In the genomic region with DNA sequence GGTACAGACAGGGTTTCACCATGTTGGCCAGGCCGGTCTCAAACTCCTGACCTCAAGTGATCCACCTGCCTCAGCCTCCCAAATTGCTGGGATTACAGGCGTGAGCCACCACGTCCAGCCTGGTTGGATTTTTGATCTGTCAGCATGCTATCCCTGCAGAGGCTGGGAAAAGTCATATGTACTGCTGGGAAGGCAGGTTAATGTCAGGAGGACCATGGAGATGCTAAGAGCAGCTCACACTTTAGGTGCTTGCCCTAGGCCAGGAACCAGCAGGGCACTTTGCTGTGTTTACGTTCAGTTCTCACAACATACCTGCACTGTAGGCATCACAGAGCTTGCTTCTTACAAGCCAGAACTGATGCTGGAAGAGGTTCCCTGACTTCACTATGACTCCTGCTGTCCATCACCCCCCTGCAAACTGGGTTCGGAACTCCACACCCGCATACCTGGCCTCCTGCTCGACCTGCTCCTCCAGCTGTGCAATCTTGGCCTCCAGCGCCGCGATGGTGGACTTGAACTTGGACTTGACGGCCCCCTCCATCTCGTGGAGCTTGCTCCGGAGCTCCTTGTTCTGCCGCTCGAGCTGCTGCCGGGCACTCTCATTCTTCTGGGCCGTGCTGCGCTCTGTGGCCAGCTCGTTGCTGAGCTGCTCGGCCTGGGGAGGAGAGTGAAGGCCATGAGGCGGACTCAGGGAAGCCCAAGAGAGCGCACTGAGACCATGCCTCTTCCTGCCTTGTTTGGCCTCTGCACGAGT, we compare ENCODE assay signal across 18 cellular contexts.
DNase-seq lines count a peak whose midpoint lies in the region; ATAC-seq, FAIRE-seq and TF ChIP-seq lines count a peak whose summit lies in the region.
"Had no signal": no experiment of that assay in that cellular context is flagged by ENCODE, and none has a peak within 500 bp of the region (broad histone marks: within the 10 kb centered on the region; RNA-seq: fewer than 3 reads in every experiment).

No MANE protein-coding gene starts in this region.

- no peak overlapping the region for H3K23ac ChIP-seq in H1 (ENCODE audit: insufficient read length)

- no peaks in the 10 kb centered on the region for H3K9me3 Mint-ChIP-seq in memory B cell
- H3K9me3 Mint-ChIP-seq in progenitor cell of endocrine pancreas (ENCODE audit: low read depth) = no peaks in the 10 kb centered on the region
- H3K9me3 Mint-ChIP-seq: CD8-positive, alpha-beta memory T cell; HFFc6 had no signal

- TF ChIP-seq CTCF in HepG2 (CRISPR knock-in tag; IDR thresholded peaks at IDR 0.05) = no peak
- no peak for TF ChIP-seq CTCF in right lobe of liver (IDR thresholded peaks at IDR 0.05)
- TF ChIP-seq CTCF in H1 (IDR thresholded peaks at IDR 0.05; ENCODE audit: control extremely low read depth in 1 of 3, insufficient read depth in 1 of 3, low read depth in 1 of 3, low read length in 3 of 3) = no peak
- TF ChIP-seq CTCF in progenitor cell of endocrine pancreas (IDR thresholded peaks at IDR 0.05; ENCODE audit: unreplicated experiment) = no peak

- FAIRE-seq in HepG2 (lab: Jason Lieb, UNC) = no peak
- FAIRE-seq in H1 (lab: Jason Lieb, UNC) = no peak

- H3K79me2 ChIP-seq in HepG2 (ENCODE audit: insufficient read depth, low read length) = no peaks in the 10 kb centered on the region
- H3K79me2 ChIP-seq in H1 (ENCODE audit: control insufficient read depth in 1 of 2, insufficient read depth in 2 of 2, low read length in 2 of 2) = no peaks in the 10 kb centered on the region

- H3K4me2 ChIP-seq in HepG2 (ENCODE audit: low read depth, low read length) (no peak overlapping the region), H1 (ENCODE audit: insufficient read depth in 1 of 2, low read depth in 2 of 2, low read length in 2 of 2) (no peak overlapping the region)
- H3K4me2 ChIP-seq: BLaER1 had no signal

- no peak overlapping the region for H2BK12ac ChIP-seq in H1 (ENCODE audit: low read depth, low read length)

- POLR2A ChIA-PET in HepG2 (lab: Yijun Ruan, JAX) (interaction anchor here (0.5 kb wide), 1 partner anchor 141 kb away, joined by 4 read pairs; no protein-coding TSS in a partner anchor), H1 (lab: Charles Lee; ENCODE audit: partially characterized antibody) (no interaction called here)

- H2BK120ac ChIP-seq in H1 (replicated peaks; ENCODE audit: low read depth, low read length) = no peak overlapping the region

- H3K56ac ChIP-seq in H1 (replicated peaks; ENCODE audit: insufficient read length, low read depth, low read length) = no peak overlapping the region

- intact Hi-C loops in HepG2 (cut with micrococcal nuclease; ENCODE audit: unreplicated experiment) = no loop called here
- intact Hi-C loops in right lobe of liver (cut with DNase I) = no loop called here

- TF ChIP-seq POLR2A in HepG2 (IDR thresholded peaks at IDR 0.05; ENCODE audit: insufficient read depth in 1 of 2, low read depth in 2 of 2, low read length in 2 of 2) = no peak
- TF ChIP-seq POLR2A in right lobe of liver (IDR thresholded peaks at IDR 0.05) = no peak
- no peak for TF ChIP-seq POLR2A in H1 (IDR thresholded peaks at IDR 0.05; ENCODE audit: control extremely low read depth in 1 of 2, low read depth in 2 of 2, low read length in 2 of 2)

- no peaks in the 10 kb centered on the region for H3K79me1 ChIP-seq in H1 (ENCODE audit: low read depth, low read length)

- H2BK5ac ChIP-seq in H1 (ENCODE audit: low read depth, low read length) = no peak overlapping the region

- H2AFZ ChIP-seq in HepG2 (ENCODE audit: low read length) (no peak overlapping the region), H1 (ENCODE audit: low read length) (no peak overlapping the region)

- H3K36me3 Mint-ChIP-seq in memory B cell (peaks cover 35% of the 10 kb centered on the region), progenitor cell of endocrine pancreas (ENCODE audit: insufficient read depth) (no peaks in the 10 kb centered on the region)

- CTCF ChIA-PET in HepG2 (lab: Yijun Ruan, JAX; ENCODE audit: low intra/inter-chr PET ratio, low total read pairs) = no interaction called here
- CTCF ChIA-PET in H1 (lab: Charles Lee; ENCODE audit: partially characterized antibody) = interaction anchor here (0.8 to 3.2 kb wide), 7 partner anchors 11 to 41 kb away, joined by 3 to 28 read pairs (median 4); no protein-coding TSS in a partner anchor

- H4K91ac ChIP-seq in H1 (replicated peaks; ENCODE audit: insufficient read length, low read length) = no peak overlapping the region

- no peak overlapping the region for H3K9ac ChIP-seq in HepG2 (ENCODE audit: insufficient read depth, low read depth, low read length)
- no peak overlapping the region for H3K9ac ChIP-seq in H1 (replicated peaks in 1 of 4; ENCODE audit: extremely low read depth in 1 of 4, low read depth in 3 of 4, low read length in 3 of 4)
- H3K9ac ChIP-seq: BLaER1 had no signal

- no peak overlapping the region for H3K27ac ChIP-seq in HepG2 (ENCODE audit: extremely low read length, insufficient read depth, low read length)
- H3K27ac ChIP-seq in right lobe of liver = no peak overlapping the region
- H3K27ac ChIP-seq in H1 (ENCODE audit: low read depth, low read length) = no peak overlapping the region
- H3K27ac ChIP-seq: BLaER1 had no signal

- H3K9me3 ChIP-seq in HepG2 (ENCODE audit: low read length) (no peaks in the 10 kb centered on the region), right lobe of liver (no peaks in the 10 kb centered on the region), H1 (ENCODE audit: insufficient read depth in 2 of 2, low read depth in 1 of 2, low read length in 1 of 2) (no peaks in the 10 kb centered on the region)
- H3K9me3 ChIP-seq: BLaER1, Caco-2, HAP-1 had no signal

- peak overlapping the region; percentile 25; the same call in 1 of the 2 replicates for H4K8ac ChIP-seq in H1 (ENCODE audit: extremely low read depth, insufficient read depth, low read length)

- TF ChIP-seq RAD21 in HepG2 (CRISPR knock-in tag; IDR thresholded peaks at IDR 0.05) (no peak), H1 (IDR thresholded peaks at IDR 0.05 in 1 of 2, conservative IDR thresholded peaks at IDR 0.05 in 1 of 2; ENCODE audit: low read depth in 2 of 2, low read length in 2 of 2) (no peak)

- BruUV-seq in HepG2 (replicated peaks; lab: Mats Ljungman, UMichigan) = no TSS peak

- no peaks in the 10 kb centered on the region for H3K23me2 ChIP-seq in H1 (ENCODE audit: low read depth, low read length)

- in situ Hi-C loops in HepG2 (cut with HindIII; ENCODE audit: extremely low pct_ligation_motif_present, low pct_unique_long_range_greater_than_20kb) = no loop called here

- no peaks in the 10 kb centered on the region for H4K20me1 ChIP-seq in HepG2 (ENCODE audit: insufficient read depth, low read length)
- H4K20me1 ChIP-seq in H1 (replicated peaks in 1 of 2; ENCODE audit: control insufficient read depth in 1 of 2, insufficient read depth in 2 of 2, low read length in 2 of 2) = peaks cover 0 to 2% of the 10 kb centered on the region in 2 experiments

- H3K14ac ChIP-seq in H1 (ENCODE audit: insufficient read length) = no peak overlapping the region

- H2BK20ac ChIP-seq in H1 (ENCODE audit: low read length) = no peak overlapping the region

- H3K27me3 Mint-ChIP-seq in memory B cell (no peaks in the 10 kb centered on the region), progenitor cell of endocrine pancreas (no peaks in the 10 kb centered on the region)
- H3K27me3 Mint-ChIP-seq: CD8-positive, alpha-beta memory T cell had no signal

- H3K27ac Mint-ChIP-seq in memory B cell (peak overlapping the region; percentile 35), progenitor cell of endocrine pancreas (no peak overlapping the region)
- H3K27ac Mint-ChIP-seq: HFFc6 had no signal

- H4K5ac ChIP-seq in H1 (ENCODE audit: insufficient read length, low read depth, low read length) = no peak overlapping the region

- H3K4me1 ChIP-seq in HepG2 (ENCODE audit: insufficient read depth, low read length) (no peaks in the 10 kb centered on the region), right lobe of liver (no peaks in the 10 kb centered on the region), H1 (replicated peaks in 1 of 4; ENCODE audit: control insufficient read depth in 3 of 4, insufficient read depth in 4 of 4, low read length in 3 of 4) (no peaks in the 10 kb centered on the region)
- H3K4me1 ChIP-seq: Caco-2, HAP-1 had no signal

- no peak overlapping the region for H2AK5ac ChIP-seq in H1 (ENCODE audit: low read depth, low read length)

- H3K4me3 ChIP-seq in HepG2 (replicated peaks in 1 of 3; ENCODE audit: insufficient read depth in 1 of 3, low read depth in 2 of 3, low read length in 3 of 3) (no peak overlapping the region), right lobe of liver (no peak overlapping the region), H1 (ENCODE audit: extremely low read depth in 1 of 4, insufficient read depth in 2 of 4, low read depth in 3 of 4, low read length in 4 of 4) (no peak overlapping the region)
- H3K4me3 ChIP-seq: BLaER1, HAP-1 had no signal

- no peak overlapping the region for H2BK15ac ChIP-seq in H1 (ENCODE audit: low read length)

- DNase-seq in HepG2 (ENCODE audit: low spot score) (no peak), right lobe of liver (no peak), H1 (ENCODE audit: low read depth in 1 of 2, low spot score in 2 of 2) (no peak), memory B cell (ENCODE audit: low spot score in 2 of 2) (no peak), nucleus accumbens (lab: John Stamatoyannopoulos, UW) (no peak), progenitor cell of endocrine pancreas (ENCODE audit: low spot score, unreplicated experiment) (no peak), NCI-H1417 treated with DMSO at 0.1 percent for 48 hours (lab: John Stamatoyannopoulos, UW) (no peak)
- DNase-seq: 8988T; AML-193; Caco-2; CD8-positive, alpha-beta memory T cell; DND-41; GF-D8; GOT3; HFFc6 had no signal

- WGBS in HepG2 (ENCODE audit: low lambda C conversion rate) = 96% methylated on average over 23 of the region's 23 CpGs
- WGBS in right lobe of liver (ENCODE audit: insufficient coverage, low coverage, low lambda C conversion rate, missing lambda C conversion rate) = no CpG with 5 or more reads among the region's 23 CpGs
- WGBS in H1 (ENCODE audit: extremely low coverage in 1 of 2, insufficient coverage in 1 of 2, insufficient read length in 1 of 2, insufficient replicate concordance in 2 of 2, low coverage in 1 of 2, low lambda C conversion rate in 2 of 2, missing lambda C conversion rate in 1 of 2), 2 experiments = 91% methylated on average over 23 of the region's 23 CpGs; no CpG with 5 or more reads in 1 of the 2 experiments

- no peaks in the 10 kb centered on the region for H3K27me3 ChIP-seq in HepG2 (ENCODE audit: control insufficient read depth in 1 of 2, insufficient read depth in 2 of 2, low read length in 2 of 2)
- no peaks in the 10 kb centered on the region for H3K27me3 ChIP-seq in right lobe of liver
- H3K27me3 ChIP-seq in H1 (replicated peaks in 1 of 4; ENCODE audit: control insufficient read depth in 3 of 4, extremely low read depth in 1 of 4, insufficient read depth in 3 of 4, low read length in 3 of 4) = no peaks in the 10 kb centered on the region
- H3K27me3 ChIP-seq: BLaER1 had no signal

- no peak overlapping the region for H3K4ac ChIP-seq in H1 (replicated peaks; ENCODE audit: insufficient read length, low read depth, low read length)

- H3K36me3 ChIP-seq in HepG2 (replicated peaks in 1 of 2; ENCODE audit: control insufficient read depth in 1 of 2, insufficient read depth in 2 of 2, low read length in 2 of 2) = peaks cover 13 to 14% of the 10 kb centered on the region in 2 experiments
- no peaks in the 10 kb centered on the region for H3K36me3 ChIP-seq in right lobe of liver
- H3K36me3 ChIP-seq in H1 (ENCODE audit: control insufficient read depth in 2 of 4, insufficient read depth in 4 of 4, low read length in 3 of 4) = no peaks in the 10 kb centered on the region

- H3K4me3 Mint-ChIP-seq in memory B cell (no peak overlapping the region), progenitor cell of endocrine pancreas (ENCODE audit: low read depth) (no peak overlapping the region)
- H3K4me3 Mint-ChIP-seq: CD8-positive, alpha-beta memory T cell; HFFc6 had no signal

- H3K4me1 Mint-ChIP-seq in memory B cell (peaks cover 10% of the 10 kb centered on the region), progenitor cell of endocrine pancreas (ENCODE audit: low read depth) (no peaks in the 10 kb centered on the region)

- TF ChIP-seq EP300 in HepG2 (IDR thresholded peaks at IDR 0.05; ENCODE audit: low read depth in 2 of 2, low read length in 2 of 2) = no peak
- no peak for TF ChIP-seq EP300 in HepG2 (CRISPR knock-in tag; IDR thresholded peaks at IDR 0.05; ENCODE audit: borderline replicate concordance)
- no peak for TF ChIP-seq EP300 in H1 (IDR thresholded peaks at IDR 0.05; ENCODE audit: borderline replicate concordance in 1 of 2, low read depth in 2 of 2, low read length in 2 of 2)

- H3K18ac ChIP-seq in H1 (ENCODE audit: extremely low read depth, low read length) = no peak overlapping the region

- ATAC-seq in HepG2 (no peak), right lobe of liver (no peak), memory B cell (ENCODE audit: low read depth) (no peak), GM21737 (IDR thresholded peaks at IDR 0.05; ENCODE audit: unreplicated experiment) (no peak)
